8 cellular contexts compared by ENCODE assay signal in the genomic region with DNA sequence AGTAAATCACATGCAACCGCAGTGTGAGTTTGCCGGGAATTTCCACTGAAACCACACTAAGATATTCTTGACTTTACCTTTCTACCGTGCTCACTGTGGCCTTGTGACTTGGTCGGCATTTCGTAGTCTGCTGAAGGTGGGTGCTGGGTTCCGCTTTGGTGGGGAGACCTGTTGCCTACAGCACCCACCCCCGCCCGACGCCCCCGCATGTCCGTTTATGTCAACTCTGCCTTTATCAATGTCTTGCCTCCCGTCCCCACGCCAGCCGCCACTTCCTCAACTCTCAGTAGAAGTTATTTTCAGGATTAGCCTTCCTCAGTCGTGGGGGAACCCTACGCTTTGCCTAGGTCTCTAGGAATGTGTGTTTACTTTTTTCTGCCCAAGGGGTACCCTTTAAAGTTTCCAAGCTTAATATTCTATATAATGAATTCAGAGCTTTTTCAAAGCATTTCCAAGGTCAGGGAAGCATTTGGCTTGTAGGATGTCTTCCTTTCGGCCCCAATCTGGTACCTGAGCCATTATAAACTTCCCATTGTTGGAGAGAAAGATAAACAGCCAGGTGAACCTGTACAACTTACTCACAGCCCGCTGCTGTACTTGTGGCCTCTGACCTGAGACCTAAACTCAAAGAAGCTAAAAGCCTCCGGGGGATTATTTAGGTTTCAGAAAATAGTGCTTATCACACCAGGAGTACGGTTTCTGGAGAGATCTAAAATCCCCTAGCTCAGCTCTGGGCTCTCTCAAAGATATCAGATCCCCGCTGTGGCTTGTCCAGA.
DNase-seq lines count a peak whose midpoint lies in the region; ATAC-seq lines count a peak whose summit lies in the region.

No MANE protein-coding gene starts in this region.

- ATAC-seq in GM18868 (IDR thresholded peaks at IDR 0.05; ENCODE audit: unreplicated experiment) (peak; percentile 55), HG03342 (IDR thresholded peaks at IDR 0.05; ENCODE audit: unreplicated experiment) (peak; percentile 44)

- DNase-seq in activated CD4-positive, alpha-beta T cell treated with anti-CD3 and anti-CD28 coated beads, Interleukin-2, amount 50 U/mL, for 1 hour = peak; percentile 35
- DNase-seq in germinal center (ENCODE audit: low spot score) (peak; percentile 41), NCI-H524 (lab: John Stamatoyannopoulos, UW) (no peak), SW480 (ENCODE audit: low spot score) (no peak), GOT3 (lab: John Stamatoyannopoulos, UW) (no peak)
- peak; percentile 28 to 34 for DNase-seq in stimulated activated CD8-positive, alpha-beta memory T cell treated with anti-CD3 and anti-CD28 coated beads, Interleukin-2, amount 100 ng/mL, for 1 hour (ENCODE audit: low read depth in 2 of 2)

Comparison
In these comparisons a context has a peak if more than half of its experiments do, and no peak if none do; other contexts are left out.
1. DNase-seq: peak in activated CD4-positive, alpha-beta T cell treated with anti-CD3 and anti-CD28 coated beads, Interleukin-2, amount 50 U/mL, for 1 hour (single experiment), germinal center (single experiment) and stimulated activated CD8-positive, alpha-beta memory T cell treated with anti-CD3 and anti-CD28 coated beads, Interleukin-2, amount 100 ng/mL, for 1 hour (2 of 2); none in NCI-H524 (0 of 2), SW480 (single experiment) and GOT3 (single experiment).